ENCODE assay signal across 10 cellular contexts in the genomic region with DNA sequence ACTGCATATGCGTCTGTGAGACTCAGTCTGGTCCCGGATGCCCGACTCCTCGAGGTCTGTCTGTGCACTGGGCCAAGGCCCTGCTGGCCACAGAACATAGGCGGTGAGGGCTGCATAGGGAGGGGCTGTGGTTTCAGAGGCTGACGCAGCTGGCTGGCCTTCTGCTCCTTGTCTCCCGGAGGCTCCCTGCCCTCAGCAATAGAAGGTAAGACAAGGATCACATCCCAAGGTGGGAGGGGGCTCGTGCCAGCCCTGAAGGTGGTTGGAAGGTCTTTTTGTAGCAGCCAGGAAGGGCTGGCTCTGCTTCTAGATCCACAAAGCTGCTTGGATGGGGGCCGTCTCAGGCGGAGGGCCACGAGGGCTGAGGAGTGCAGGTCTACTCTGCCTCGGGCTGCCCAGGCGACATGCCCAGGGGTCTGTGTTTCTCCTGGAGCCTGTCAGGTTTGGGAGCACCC.
DNase-seq lines count a peak whose midpoint lies in the region; ATAC-seq and TF ChIP-seq lines count a peak whose summit lies in the region.
"Had no signal": no experiment of that assay in that cellular context is flagged by ENCODE, and none has a peak within 500 bp of the region (broad histone marks: within the 10 kb centered on the region; RNA-seq: fewer than 3 reads in every experiment).

No MANE protein-coding gene starts in this region.

- no peaks in the 10 kb centered on the region for H3K36me3 Mint-ChIP-seq in activated naive CD8-positive, alpha-beta T cell treated with anti-CD3 and anti-CD28 coated beads, Interleukin-2, amount 50 U/mL, for 24 hours (ENCODE audit: low read depth)

- H2AFZ ChIP-seq in PC-3 (ENCODE audit: low read length), result 0 out of 2 replicates have a peak overlapping the region, but pooled peaks have one; percentile 30

- BruUV-seq in PC-3 (replicated peaks; lab: Mats Ljungman, UMichigan), result no TSS peak

- TF ChIP-seq CTCF in PC-3 (conservative IDR thresholded peaks at IDR 0.05; ENCODE audit: low read depth, low read length) (no peak), psoas muscle (IDR thresholded peaks at IDR 0.05) (no peak)

- H3K9ac ChIP-seq in PC-3 (ENCODE audit: low read length), result peak overlapping the region; percentile 36

- no peaks in the 10 kb centered on the region for H3K79me2 ChIP-seq in PC-3 (ENCODE audit: low read length)

- H3F3A ChIP-seq in PC-3 (ENCODE audit: low read length, unreplicated experiment), result no peaks in the 10 kb centered on the region

- no peak overlapping the region for H3K27ac Mint-ChIP-seq in activated naive CD8-positive, alpha-beta T cell treated with anti-CD3 and anti-CD28 coated beads, Interleukin-2, amount 50 U/mL, for 24 hours

- H3K4me1 ChIP-seq in PC-3 (ENCODE audit: insufficient read depth, low read length) (peaks cover 13% of the 10 kb centered on the region), psoas muscle (no peaks in the 10 kb centered on the region)

- CTCF ChIA-PET in PC-3 (lab: Charles Lee), result no interaction called here

- POLR2A ChIA-PET in PC-3 (lab: Charles Lee; ENCODE audit: unreplicated experiment), result no interaction called here

- H3K27ac ChIP-seq in PC-3 (ENCODE audit: low read length) (peak overlapping the region; percentile 42), psoas muscle (no peak overlapping the region)
- H3K27ac ChIP-seq: HL-60 had no signal

- H3K9me3 ChIP-seq in PC-3 (ENCODE audit: low read length) (no peaks in the 10 kb centered on the region), psoas muscle (no peaks in the 10 kb centered on the region)

- intact Hi-C loops in PC-3 (cut with micrococcal nuclease), result no loop called here
- intact Hi-C loops in psoas muscle (cut with DNase I), result no loop called here

- H3K4me3 Mint-ChIP-seq in activated naive CD8-positive, alpha-beta T cell treated with anti-CD3 and anti-CD28 coated beads, Interleukin-2, amount 50 U/mL, for 24 hours, result no peak overlapping the region

- H3K9me2 ChIP-seq in PC-3 (replicated peaks; ENCODE audit: low read length), result no peaks in the 10 kb centered on the region

- peaks cover 5% of the 10 kb centered on the region for H3K27me3 Mint-ChIP-seq in activated naive CD8-positive, alpha-beta T cell treated with anti-CD3 and anti-CD28 coated beads, Interleukin-2, amount 50 U/mL, for 24 hours

- no peaks in the 10 kb centered on the region for H3K9me3 Mint-ChIP-seq in activated naive CD8-positive, alpha-beta T cell treated with anti-CD3 and anti-CD28 coated beads, Interleukin-2, amount 50 U/mL, for 24 hours

- no peaks in the 10 kb centered on the region for H4K20me1 ChIP-seq in PC-3 (ENCODE audit: low read length)

- no peaks in the 10 kb centered on the region for H3K4me1 Mint-ChIP-seq in activated naive CD8-positive, alpha-beta T cell treated with anti-CD3 and anti-CD28 coated beads, Interleukin-2, amount 50 U/mL, for 24 hours

- H3K27me3 ChIP-seq in PC-3 (ENCODE audit: low read length) (no peaks in the 10 kb centered on the region), psoas muscle (ENCODE audit: insufficient read depth in 3 of 3, low read length in 2 of 3) (peaks cover 0 to 3% (median 0%) of the 10 kb centered on the region in 3 donors)

- WGBS in psoas muscle, 3 donors, result 43 to 44% (median 43%) methylated on average over 13 of the region's 13 CpGs

- H3K36me3 ChIP-seq in PC-3 (ENCODE audit: low read depth, low read length) (no peaks in the 10 kb centered on the region), psoas muscle (ENCODE audit: insufficient read depth in 1 of 2, low read depth in 1 of 2) (no peaks in the 10 kb centered on the region)

- H3K4me3 ChIP-seq in PC-3 (ENCODE audit: low read length), result no peak overlapping the region
- H3K4me3 ChIP-seq in psoas muscle, result no peak overlapping the region

- DNase-seq in GM03348 (ENCODE audit: low spot score) (peak; percentile 89), PC-3 (peak; percentile 47), fibroblast of peridontal ligament (ENCODE audit: extremely low read depth) (peak; percentile 87), psoas muscle (peak; percentile 69 to 73), germinal center (ENCODE audit: low spot score) (no peak), NK-92 (lab: John Stamatoyannopoulos, UW; ENCODE audit: unreplicated experiment) (no peak), NCI-H2196 treated with DMSO at 0.1 percent for 48 hours (lab: John Stamatoyannopoulos, UW; ENCODE audit: unreplicated experiment) (no peak)
- DNase-seq in activated naive CD8-positive, alpha-beta T cell treated with anti-CD3 and anti-CD28 coated beads, Interleukin-2, amount 50 U/mL, for 24 hours, result no peak
- DNase-seq: T-helper 2 cell had no signal

- peak overlapping the region; percentile 46 for H3K4me2 ChIP-seq in PC-3 (ENCODE audit: low read length)

- peak; percentile 94 for ATAC-seq in PC-3
- peak in 1 of 4 donors; percentile 38 for ATAC-seq in psoas muscle
- no peak for ATAC-seq in activated naive CD8-positive, alpha-beta T cell treated with anti-CD3 and anti-CD28 coated beads, Interleukin-2, amount 50 U/mL, for 24 hours

Comparison
In these comparisons a context has a peak if more than half of its experiments do, and no peak if none do; other contexts are left out.
1. DNase-seq: peak in GM03348 (single experiment), PC-3 (single experiment), fibroblast of peridontal ligament (single experiment) and psoas muscle (2 of 2); none in germinal center (single experiment), NK-92 (single experiment), activated naive CD8-positive, alpha-beta T cell treated with anti-CD3 and anti-CD28 coated beads, Interleukin-2, amount 50 U/mL, for 24 hours (single experiment) and NCI-H2196 treated with DMSO at 0.1 percent for 48 hours (single experiment).